In the genomic region with DNA sequence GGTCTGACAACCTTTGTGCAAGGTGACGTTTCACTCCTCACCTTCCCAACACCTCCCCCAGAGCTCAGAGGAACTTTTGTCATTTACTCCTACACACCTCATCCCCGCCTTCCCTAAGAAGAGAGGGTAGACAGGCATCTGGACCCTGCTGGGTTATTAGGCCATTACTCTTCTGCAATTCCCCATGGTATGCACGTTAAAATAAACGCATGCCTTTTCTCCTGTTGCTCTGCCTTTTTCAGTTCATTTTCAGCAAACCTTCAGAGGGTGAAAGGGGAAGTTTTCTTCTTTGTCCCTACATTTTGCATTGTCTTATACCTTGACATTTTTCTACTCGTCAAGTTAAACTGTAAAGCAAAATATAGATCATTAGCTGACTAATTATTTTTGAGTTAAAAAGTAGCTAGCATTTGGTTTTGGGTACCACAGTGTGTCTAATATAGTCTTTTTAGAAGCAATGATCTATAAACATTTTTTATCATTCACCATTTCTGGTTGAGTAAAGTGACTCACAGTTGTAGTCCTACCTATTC, we compare ENCODE assay signal across 25 cellular contexts. TPM values are rescaled to one million over a fixed set of nuclear protein-coding genes. Genes with fewer than 3 reads are reported as not detected.
DNase-seq lines count a peak whose midpoint lies in the region; ATAC-seq and FAIRE-seq lines count a peak whose summit lies in the region.
"Had no signal": no experiment of that assay in that cellular context is flagged by ENCODE, and none has a peak within 500 bp of the region (broad histone marks: within the 10 kb centered on the region; RNA-seq: fewer than 3 reads in every experiment).

No MANE protein-coding gene starts in this region.

- H3K36me3 Mint-ChIP-seq in activated CD8-positive, alpha-beta memory T cell treated with anti-CD3 and anti-CD28 coated beads, Interleukin-2, amount 10 ng/mL, durations not matched to agents 7 days and 5 days: no peaks in the 10 kb centered on the region
- no peaks in the 10 kb centered on the region for H3K36me3 Mint-ChIP-seq in T-helper 2 cell treated with Interferon-gamma antibody and Interleukin-4, amounts not matched to agents 5 μg/mL and 100 μg/mL, for 36 hours (ENCODE audit: low read depth)

- no peaks in the 10 kb centered on the region for H3K9me3 Mint-ChIP-seq in activated CD8-positive, alpha-beta memory T cell treated with anti-CD3 and anti-CD28 coated beads, Interleukin-2, amount 10 ng/mL, durations not matched to agents 7 days and 5 days (ENCODE audit: low read depth)
- H3K9me3 Mint-ChIP-seq in T-helper 2 cell treated with Interferon-gamma antibody and Interleukin-4, amounts not matched to agents 5 μg/mL and 100 μg/mL, for 36 hours: no peaks in the 10 kb centered on the region
- H3K9me3 Mint-ChIP-seq: HFFc6 had no signal

- CTCF ChIA-PET in activated CD8-positive, alpha-beta memory T cell treated with anti-CD3 and anti-CD28 coated beads, Interleukin-2, amount 10 ng/mL, durations not matched to agents 7 days and 5 days (lab: Charles Lee): no interaction called here

- DNase-seq in left kidney (ENCODE audit: low read depth, low spot score) (peak; percentile 62), DMS153 (lab: John Stamatoyannopoulos, UW) (no peak), globus pallidus (ENCODE audit: low spot score) (no peak)
- no peak for DNase-seq in activated CD8-positive, alpha-beta memory T cell treated with anti-CD3 and anti-CD28 coated beads, Interleukin-2, amount 10 ng/mL, durations not matched to agents 7 days and 5 days
- no peak for DNase-seq in T-helper 2 cell treated with Interferon-gamma antibody and Interleukin-4, amounts not matched to agents 5 μg/mL and 100 μg/mL, for 36 hours (ENCODE audit: low spot score)
- DNase-seq: ACHN; activated CD4-positive, alpha-beta T cell treated with anti-CD3 and anti-CD28 coated beads for 36 hours; activated gamma-delta T cell; amygdala; CD4-positive, alpha-beta T cell; cerebellar nuclear complex; DND-41; HFFc6; hypothalamus; left cardiac atrium; NCI-H1417; NCI-H2171 treated with DMSO at 0.1 percent for 48 hours; NCI-H774; sigmoid colon; stimulated activated CD4-positive, alpha-beta T cell treated with anti-CD3 and anti-CD28 coated beads, Interleukin-1b, Interleukin-23, amount 100 ng/mL, for 48 hours; T1000 had no signal

- peak; percentile 98 for FAIRE-seq in G401.6 (lab: Jason Lieb, UNC)

- ATAC-seq in GM21447 (IDR thresholded peaks at IDR 0.05; ENCODE audit: unreplicated experiment): peak; percentile 53
- ATAC-seq in HG03139 (IDR thresholded peaks at IDR 0.05; ENCODE audit: unreplicated experiment): peak; percentile 48
- no peak for ATAC-seq in activated CD8-positive, alpha-beta memory T cell treated with anti-CD3 and anti-CD28 coated beads, Interleukin-2, amount 10 ng/mL, durations not matched to agents 7 days and 5 days
- ATAC-seq: activated CD4-positive, alpha-beta T cell treated with anti-CD3 and anti-CD28 coated beads for 36 hours; left cardiac atrium had no signal

- H3K4me1 Mint-ChIP-seq in activated CD8-positive, alpha-beta memory T cell treated with anti-CD3 and anti-CD28 coated beads, Interleukin-2, amount 10 ng/mL, durations not matched to agents 7 days and 5 days: no peaks in the 10 kb centered on the region
- peaks cover 9% of the 10 kb centered on the region for H3K4me1 Mint-ChIP-seq in T-helper 2 cell treated with Interferon-gamma antibody and Interleukin-4, amounts not matched to agents 5 μg/mL and 100 μg/mL, for 36 hours (ENCODE audit: low read depth)
- H3K4me1 Mint-ChIP-seq: activated CD4-positive, alpha-beta T cell treated with anti-CD3 and anti-CD28 coated beads for 36 hours had no signal

- H3K27ac Mint-ChIP-seq in activated CD8-positive, alpha-beta memory T cell treated with anti-CD3 and anti-CD28 coated beads, Interleukin-2, amount 10 ng/mL, durations not matched to agents 7 days and 5 days: no peak overlapping the region
- no peak overlapping the region for H3K27ac Mint-ChIP-seq in T-helper 2 cell treated with Interferon-gamma antibody and Interleukin-4, amounts not matched to agents 5 μg/mL and 100 μg/mL, for 36 hours
- H3K27ac Mint-ChIP-seq: activated CD4-positive, alpha-beta T cell treated with anti-CD3 and anti-CD28 coated beads for 36 hours; CD4-positive, alpha-beta T cell; HFFc6 had no signal

- H3K4me3 Mint-ChIP-seq in activated CD8-positive, alpha-beta memory T cell treated with anti-CD3 and anti-CD28 coated beads, Interleukin-2, amount 10 ng/mL, durations not matched to agents 7 days and 5 days: no peak overlapping the region
- H3K4me3 Mint-ChIP-seq in T-helper 2 cell treated with Interferon-gamma antibody and Interleukin-4, amounts not matched to agents 5 μg/mL and 100 μg/mL, for 36 hours: no peak overlapping the region
- H3K4me3 Mint-ChIP-seq: activated CD4-positive, alpha-beta T cell treated with anti-CD3 and anti-CD28 coated beads for 36 hours; CD4-positive, alpha-beta T cell; HFFc6 had no signal

- peaks cover 27% of the 10 kb centered on the region for H3K27me3 Mint-ChIP-seq in activated CD8-positive, alpha-beta memory T cell treated with anti-CD3 and anti-CD28 coated beads, Interleukin-2, amount 10 ng/mL, durations not matched to agents 7 days and 5 days
- H3K27me3 Mint-ChIP-seq in T-helper 2 cell treated with Interferon-gamma antibody and Interleukin-4, amounts not matched to agents 5 μg/mL and 100 μg/mL, for 36 hours (ENCODE audit: low read depth): peaks cover 13% of the 10 kb centered on the region
- H3K27me3 Mint-ChIP-seq: activated CD4-positive, alpha-beta T cell treated with anti-CD3 and anti-CD28 coated beads for 36 hours had no signal

RNA-seq across cellular contexts. Expression of a gene that starts 10.5 kb away (rescaled TPM):
- 10 to 100 TPM; 36.6 to 38.3 TPM for total RNA-seq in activated CD8-positive, alpha-beta memory T cell treated with anti-CD3 and anti-CD28 coated beads, Interleukin-2, amount 10 ng/mL, durations not matched to agents 7 days and 5 days

RNA-seq across cellular contexts. Expression of a gene that starts 26.1 kb away (rescaled TPM):
- not detected for total RNA-seq in activated CD8-positive, alpha-beta memory T cell treated with anti-CD3 and anti-CD28 coated beads, Interleukin-2, amount 10 ng/mL, durations not matched to agents 7 days and 5 days
- total RNA-seq: activated CD4-positive, alpha-beta T cell treated with anti-CD3 and anti-CD28 coated beads for 36 hours; CD4-positive, alpha-beta T cell; HFFc6; left cardiac atrium; osteoblast; sigmoid colon had no signal
